In the genomic region with DNA sequence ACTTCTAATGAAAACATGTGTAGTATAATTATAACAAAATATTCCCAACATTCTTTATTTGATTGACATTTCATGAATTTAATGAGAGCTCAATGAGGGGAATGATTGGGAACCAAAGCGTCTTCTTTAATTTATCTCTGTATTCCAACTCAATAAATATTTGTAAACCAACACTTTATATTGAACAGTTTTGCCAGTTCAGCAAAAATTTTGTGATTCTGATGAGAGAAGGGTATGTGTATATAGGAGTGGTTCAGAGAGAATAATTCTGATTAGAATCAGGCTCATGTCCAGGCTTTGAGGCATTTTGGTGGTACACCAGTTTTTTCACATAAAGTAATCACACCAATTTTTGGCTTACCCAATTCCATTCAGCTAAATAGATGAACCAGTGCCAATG, we compare ENCODE assay signal across 21 cellular contexts.
"Had no signal": no experiment of that assay in that cellular context is flagged by ENCODE, and none has a peak within 500 bp of the region (broad histone marks: within the 10 kb centered on the region; RNA-seq: fewer than 3 reads in every experiment).

No MANE protein-coding gene starts in this region.

- ATAC-seq: foreskin keratinocyte; gastroesophageal sphincter; heart left ventricle; left cardiac atrium; left lung; left ventricle myocardium superior; lower lobe of right lung; mucosa of descending colon; naive thymus-derived CD8-positive, alpha-beta T cell had no signal

- H3K4me1 ChIP-seq: colonic mucosa, esophagus muscularis mucosa, foreskin keratinocyte, gastroesophageal sphincter, heart left ventricle, left lung, lower lobe of right lung had no signal

- H3K27me3 ChIP-seq: colonic mucosa, dorsolateral prefrontal cortex, esophagus muscularis mucosa, foreskin keratinocyte, gastroesophageal sphincter, heart left ventricle, hepatocyte, left lung had no signal

- H3K9me3 ChIP-seq: colonic mucosa, esophagus muscularis mucosa, gastroesophageal sphincter, lower lobe of right lung, mucosa of descending colon had no signal

- H3K4me3 ChIP-seq: colonic mucosa, dorsolateral prefrontal cortex, esophagus muscularis mucosa, gastroesophageal sphincter, heart left ventricle, hepatocyte, left lung, lower lobe of right lung, mucosa of descending colon had no signal

- H2AFZ ChIP-seq: hepatocyte had no signal

- FAIRE-seq: endothelial cell of umbilical vein, islet of Langerhans, keratinocyte had no signal

- H3K79me2 ChIP-seq: hepatocyte had no signal

- DNase-seq: colonic mucosa; cortex of kidney; dorsolateral prefrontal cortex; effector CD4-positive, alpha-beta T cell; effector memory CD4-positive, alpha-beta T cell; foreskin keratinocyte; heart left ventricle; left cardiac atrium; left lung; left ventricle myocardium superior; lower lobe of right lung; mesenchymal stem cell; mucosa of descending colon; naive B cell; naive thymus-derived CD8-positive, alpha-beta T cell had no signal

- H3K4me2 ChIP-seq: hepatocyte had no signal

- H3K36me3 ChIP-seq: colonic mucosa, esophagus muscularis mucosa, gastroesophageal sphincter, heart left ventricle, left lung, lower lobe of right lung had no signal

- H3K27ac ChIP-seq: colonic mucosa, dorsolateral prefrontal cortex, esophagus muscularis mucosa, foreskin keratinocyte, gastroesophageal sphincter, heart left ventricle, hepatocyte, left lung, lower lobe of right lung had no signal
